In the genomic region with DNA sequence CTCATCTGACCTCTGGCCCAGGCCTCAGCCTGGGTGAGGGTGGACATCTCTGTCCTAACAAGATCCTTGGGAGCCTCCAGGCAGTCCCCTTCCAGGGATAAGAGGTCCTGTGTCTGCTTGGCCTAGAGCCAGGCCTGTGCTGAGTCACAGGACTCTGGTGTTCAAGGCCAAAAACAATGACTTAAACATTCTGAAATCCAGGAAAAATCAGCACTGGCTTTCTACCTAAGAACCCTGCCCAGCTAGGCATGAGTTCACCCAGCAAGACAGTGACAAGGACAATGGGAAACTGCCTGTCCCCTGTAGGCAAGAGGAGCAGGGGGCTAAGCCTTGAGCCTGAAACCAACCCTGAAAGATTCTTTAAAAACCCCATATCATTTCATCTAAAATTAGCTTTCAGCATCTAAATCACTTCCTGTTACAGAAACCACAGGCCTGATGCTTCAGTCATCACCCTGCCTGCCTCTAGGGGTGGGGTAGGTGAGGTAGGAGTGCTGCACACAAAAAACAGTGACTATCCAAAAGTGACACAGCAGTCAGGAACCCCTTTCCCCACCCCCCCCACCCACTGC, we compare ENCODE assay signal across 8 cellular contexts. TPM values are rescaled to one million over a fixed set of nuclear protein-coding genes. Genes with fewer than 3 reads are reported as not detected.
DNase-seq lines count a peak whose midpoint lies in the region; ATAC-seq, FAIRE-seq and TF ChIP-seq lines count a peak whose summit lies in the region.

No MANE protein-coding gene starts in this region.

- SMC1A ChIA-PET in GM12878 (lab: Charles Lee; ENCODE audit: uncharacterized antibody, unreplicated experiment): interaction anchor here (1.2 to 1.6 kb wide), 2 partner anchors 33 to 87 kb away, joined by 3 to 5 read pairs; no protein-coding TSS in a partner anchor

- TF ChIP-seq EP300 in GM12878 (IDR thresholded peaks at IDR 0.05; ENCODE audit: borderline replicate concordance in 1 of 2, control insufficient read depth in 1 of 2, low read depth in 2 of 2, low read length in 2 of 2): peak; percentile 38 to 65; a peak in 2 of 4 replicates

- DNase-seq in BE2C: peak; percentile 88
- DNase-seq in GM12878 (ENCODE audit: low read depth, low spot score): peak; percentile 78
- peak; percentile 55 for DNase-seq in left lobe of liver (ENCODE audit: low spot score)
- peak; percentile 51 for DNase-seq in stimulated activated CD8-positive, alpha-beta memory T cell treated with anti-CD3 and anti-CD28 coated beads, Interleukin-12 subunit alpha, Interleukin-12 subunit beta, amount 100 ng/mL, for 4 hours (ENCODE audit: low read depth)
- DNase-seq in HEK293T (ENCODE audit: extremely low spot score): no peak

- RAD21 ChIA-PET in GM12878 (lab: Charles Lee; ENCODE audit: unreplicated experiment): interaction anchor here (1.0 kb wide), 1 partner anchor 74 kb away, joined by 3 read pairs; no protein-coding TSS in a partner anchor

- no peak overlapping the region; the same call in 1 of the 2 replicates for H2AFZ ChIP-seq in GM12878 (ENCODE audit: control insufficient read depth, low read depth, low read length)

- no peaks in the 10 kb centered on the region for H4K20me1 ChIP-seq in GM12878 (ENCODE audit: control insufficient read depth, insufficient read depth)

- peak overlapping the region; percentile 90 for H3K27ac Mint-ChIP-seq in T-helper 1 cell treated with Interleukin-12 subunit alpha and Interleukin-12 subunit beta and Interleukin-4 antibody, amounts not matched to agents 30 μg/mL and 1 μg/mL, for 36 hours

- no peaks in the 10 kb centered on the region for H3K27me3 ChIP-seq in BE2C
- H3K27me3 ChIP-seq in GM12878 (replicated peaks in 1 of 2; ENCODE audit: control insufficient read depth in 2 of 2, insufficient read depth in 2 of 2, low read length in 1 of 2): no peaks in the 10 kb centered on the region

- CTCF ChIA-PET in GM12878 (lab: Yijun Ruan, JAX) (interaction anchor here (1.2 to 1.9 kb wide), 2 partner anchors 41 to 87 kb away, joined by 4 to 7 read pairs; no protein-coding TSS in a partner anchor), HEK293T (lab: Yijun Ruan, JAX) (no interaction called here)

- H3K4me3 Mint-ChIP-seq in T-helper 1 cell treated with Interleukin-12 subunit alpha and Interleukin-12 subunit beta and Interleukin-4 antibody, amounts not matched to agents 30 μg/mL and 1 μg/mL, for 36 hours: peak overlapping the region; percentile 52

- H3K36me3 ChIP-seq in BE2C: no peaks in the 10 kb centered on the region
- H3K36me3 ChIP-seq in GM12878 (ENCODE audit: control insufficient read depth in 2 of 2, insufficient read depth in 2 of 2, low read length in 1 of 2): no peaks in the 10 kb centered on the region

- H3K27me3 Mint-ChIP-seq in T-helper 1 cell treated with Interleukin-12 subunit alpha and Interleukin-12 subunit beta and Interleukin-4 antibody, amounts not matched to agents 30 μg/mL and 1 μg/mL, for 36 hours (ENCODE audit: low read depth): no peaks in the 10 kb centered on the region

- H3K27ac ChIP-seq in GM12878 (ENCODE audit: control insufficient read depth, insufficient read depth): peak overlapping the region; percentile 98

- peaks cover 14% of the 10 kb centered on the region for H3K36me3 Mint-ChIP-seq in T-helper 1 cell treated with Interleukin-12 subunit alpha and Interleukin-12 subunit beta and Interleukin-4 antibody, amounts not matched to agents 30 μg/mL and 1 μg/mL, for 36 hours (ENCODE audit: low read depth)

- H3K79me2 ChIP-seq in GM12878 (ENCODE audit: control insufficient read depth, insufficient read depth, low read length): no peaks in the 10 kb centered on the region

- in situ Hi-C loops in GM12878 (cut with MboI): no loop called here

- ATAC-seq in GM19395 (IDR thresholded peaks at IDR 0.05; ENCODE audit: unreplicated experiment): peak; percentile 78
- ATAC-seq in HG03460 (IDR thresholded peaks at IDR 0.05; ENCODE audit: unreplicated experiment): peak; percentile 64
- ATAC-seq in GM12878: peak; percentile 76
- ATAC-seq in left lobe of liver: peak; percentile 42

- H3K4me1 ChIP-seq in BE2C (peaks cover 29% of the 10 kb centered on the region), GM12878 (ENCODE audit: control insufficient read depth, insufficient read depth, low read length) (peaks cover 67% of the 10 kb centered on the region)

- TF ChIP-seq CTCF in BE2C (IDR thresholded peaks at IDR 0.05; ENCODE audit: low read depth, low read length) (no peak), GM12878 (IDR thresholded peaks at IDR 0.05 in 2 of 3, conservative IDR thresholded peaks at IDR 0.05 in 1 of 3; ENCODE audit: control insufficient read depth in 2 of 3, extremely low read depth in 1 of 3, insufficient read depth in 1 of 3, low read depth in 3 of 3, low read length in 3 of 3) (peak in 2 of 3 experiments; percentile 16 to 28; a peak in 2 of 6 replicates)

- H3K9me3 Mint-ChIP-seq in T-helper 1 cell treated with Interleukin-12 subunit alpha and Interleukin-12 subunit beta and Interleukin-4 antibody, amounts not matched to agents 30 μg/mL and 1 μg/mL, for 36 hours: peaks cover 2% of the 10 kb centered on the region

- TF ChIP-seq RAD21 in GM12878 (IDR thresholded peaks at IDR 0.05; ENCODE audit: insufficient read depth, low read depth, low read length): peak; percentile 39; the same call in 1 of the 2 replicates

- no peaks in the 10 kb centered on the region for H3K9me3 ChIP-seq in BE2C
- no peaks in the 10 kb centered on the region for H3K9me3 ChIP-seq in GM12878 (replicated peaks; ENCODE audit: control insufficient read depth, insufficient read depth, low read length)

- peak overlapping the region; percentile 95 for H3K4me2 ChIP-seq in GM12878 (ENCODE audit: control insufficient read depth, insufficient read depth)

- TF ChIP-seq POLR2A in GM12878 (IDR thresholded peaks at IDR 0.05; ENCODE audit: low read depth, low read length): peak; percentile 60; the same call in 1 of the 2 replicates

- BruUV-seq in GM12878 (replicated peaks; lab: Mats Ljungman, UMichigan): no TSS peak

- intact Hi-C loops in GM12878 (cut with micrococcal nuclease; ENCODE audit: unreplicated experiment): loop anchor here (1.0 to 2.0 kb wide), 3 partner anchors 39 to 387 kb away; a partner anchor contains a TSS

- POLR2A ChIA-PET in GM12878 (lab: Charles Lee): interaction anchor here (0.6 kb wide), 1 partner anchor 895 kb away, joined by 4 read pairs; no protein-coding TSS in a partner anchor
- POLR2A ChIA-PET in HEK293T (lab: Yijun Ruan, JAX): no interaction called here

- peak; percentile 59 for FAIRE-seq in GM12878 (lab: Jason Lieb, UNC)

- H3K4me3 ChIP-seq in BE2C (ENCODE audit: low read depth, low read length): no peak overlapping the region
- 0 out of 2 replicates have a peak overlapping the region, but pooled peaks have one; percentile 14 for H3K4me3 ChIP-seq in GM12878

- peaks cover 79% of the 10 kb centered on the region for H3K4me1 Mint-ChIP-seq in T-helper 1 cell treated with Interleukin-12 subunit alpha and Interleukin-12 subunit beta and Interleukin-4 antibody, amounts not matched to agents 30 μg/mL and 1 μg/mL, for 36 hours (ENCODE audit: low read depth)

- H3K9ac ChIP-seq in GM12878 (ENCODE audit: control insufficient read depth, insufficient read depth, low read length): peak overlapping the region; percentile 70

TF ChIP-seq in GM12878, 131 proteins besides CTCF, POLR2A, EP300 and RAD21 (continues in another document):
- TF ChIP-seq POU2F2 (IDR thresholded peaks at IDR 0.05; ENCODE audit: borderline replicate concordance, low read depth, low read length): 0 out of 3 replicates have a peak, but pooled peaks have one; percentile 18

TF ChIP-seq in HEK293T, 16 proteins besides CTCF, POLR2A, EP300 and RAD21 (continues in another document):
- no peak for TF ChIP-seq CTBP1 (IDR thresholded peaks at IDR 0.05; ENCODE audit: borderline replicate concordance)
- TF ChIP-seq LEF1 (IDR thresholded peaks at IDR 0.05; ENCODE audit: borderline replicate concordance): no peak
- no peak for TF ChIP-seq FOXK2 (IDR thresholded peaks at IDR 0.05)
- TF ChIP-seq TARDBP (IDR thresholded peaks at IDR 0.05): no peak

RNA-seq across cellular contexts. Expression of a gene that starts 29.9 kb away (rescaled TPM):
- polyA plus RNA-seq in BE2C (2012; ENCODE audit: insufficient read depth, insufficient read length, low read depth): not detected
- not detected in 2 replicates for total RNA-seq in GM12878 (2013; cell fraction: nucleolus; rRNA removed)
- 1.1 and 2.0 TPM in 2 replicates for total RNA-seq in GM12878 (2014; rRNA removed)
- 0.81 and 0.83 TPM in 2 replicates for total RNA-seq in GM12878 (2014; rRNA removed; fragmentation: Illumina TruSeq; extraction: Trizol)
- total RNA-seq in GM12878 (2021): 0.85 and 1.4 TPM in 2 replicates
- not detected for polyA plus RNA-seq in GM12878 (2011; ENCODE audit: low read depth)
- 0.15 and 0.23 TPM in 2 replicates for polyA plus RNA-seq in GM12878 (2011; rRNA removed)
- 0.20 and 0.25 TPM in 2 replicates for polyA plus RNA-seq in GM12878 (2011; cell fraction: cytosol; rRNA removed)
- 0.26 TPM in 1 of 2 replicates, not detected in the other for polyA plus RNA-seq in GM12878 (2011; cell fraction: nucleus; rRNA removed)
- polyA plus RNA-seq in GM12878 (2012): not detected in 2 replicates
- 0.44 TPM in 1 of 2 replicates, not detected in the other for polyA plus RNA-seq in GM12878 (2014; fragmentation: Illumina TruSeq; extraction: Trizol)
- polyA plus RNA-seq in GM12878 (2014; fragmentation: Nextera tagmentation; extraction: Ambion mirVana): under 1 TPM; 0.39 to 0.57 TPM
- polyA plus RNA-seq in GM12878 (2014; rRNA removed): 1.1 and 2.0 TPM in 2 replicates
- not detected for polyA plus RNA-seq in GM12878 (2016; fragmentation: Nextera tagmentation; extraction: Ambion mirVana)
- polyA minus RNA-seq in GM12878 (2011; rRNA and poly(A)+ RNA removed): 0.41 TPM in 1 of 2 replicates, not detected in the other
- polyA minus RNA-seq in GM12878 (2011; cell fraction: cytosol; rRNA and poly(A)+ RNA removed): not detected in 2 replicates
- not detected in 2 replicates for polyA minus RNA-seq in GM12878 (2011; cell fraction: nucleus; rRNA and poly(A)+ RNA removed)
- total RNA-seq in left lobe of liver: not detected

RNA-seq across cellular contexts. Expression of a gene that starts 43.0 kb away (rescaled TPM):
- polyA plus RNA-seq in BE2C (2012; ENCODE audit: insufficient read depth, insufficient read length, low read depth): not detected
- not detected in 2 replicates for total RNA-seq in GM12878 (2013; cell fraction: nucleolus; rRNA removed)
- not detected in 2 replicates for total RNA-seq in GM12878 (2014; rRNA removed)
- total RNA-seq in GM12878 (2014; rRNA removed; fragmentation: Illumina TruSeq; extraction: Trizol): not detected in 2 replicates
- not detected in 2 replicates for total RNA-seq in GM12878 (2021)
- not detected for polyA plus RNA-seq in GM12878 (2011; ENCODE audit: low read depth)
- polyA plus RNA-seq in GM12878 (2011; rRNA removed): not detected in 2 replicates
- not detected in 2 replicates for polyA plus RNA-seq in GM12878 (2011; cell fraction: cytosol; rRNA removed)
- polyA plus RNA-seq in GM12878 (2011; cell fraction: nucleus; rRNA removed): not detected in 2 replicates
- not detected in 2 replicates for polyA plus RNA-seq in GM12878 (2012)
- polyA plus RNA-seq in GM12878 (2014; fragmentation: Illumina TruSeq; extraction: Trizol): not detected in 2 replicates
- not detected for polyA plus RNA-seq in GM12878 (2014; fragmentation: Nextera tagmentation; extraction: Ambion mirVana)
- polyA plus RNA-seq in GM12878 (2014; rRNA removed): not detected in 2 replicates
- polyA plus RNA-seq in GM12878 (2016; fragmentation: Nextera tagmentation; extraction: Ambion mirVana): not detected
- polyA minus RNA-seq in GM12878 (2011; rRNA and poly(A)+ RNA removed): not detected in 2 replicates
- polyA minus RNA-seq in GM12878 (2011; cell fraction: cytosol; rRNA and poly(A)+ RNA removed): not detected in 2 replicates
- polyA minus RNA-seq in GM12878 (2011; cell fraction: nucleus; rRNA and poly(A)+ RNA removed): not detected in 2 replicates
- total RNA-seq in left lobe of liver: not detected
